8 cellular contexts compared by ENCODE assay signal in genomic region chr13:71867101-71867814, GRCh38. TPM values are rescaled to one million over a fixed set of nuclear protein-coding genes. Genes with fewer than 3 reads are reported as not detected.
A peak's percentile ranks its signal among the peaks of the same experiment; 100 is the strongest.
DNase-seq lines count a peak whose midpoint lies in the region; ATAC-seq and TF ChIP-seq lines count a peak whose summit lies in the region.

DACH1 (minus strand) TSS chr13:71867204.

- TF ChIP-seq CTCF in liver (IDR thresholded peaks at IDR 0.05; ENCODE audit: low read depth, low read length, missing input control): no peak

- no peak within 1 kb of the TSS for H3K27ac Mint-ChIP-seq in stimulated activated naive CD8-positive, alpha-beta T cell treated with anti-CD3 and anti-CD28 coated beads, Interleukin-15, Interleukin-2, amounts not matched to agents 100 ng/mL and 50 ng/mL, for 24 hours

- H3K9me3 ChIP-seq in BLaER1 (peaks cover 12% of the 10 kb centered on the region), liver (ENCODE audit: control insufficient read depth in 4 of 4, low read length in 3 of 4) (no peaks in the 10 kb centered on the region)

- peaks cover 67% of the 10 kb centered on the region for H3K27me3 Mint-ChIP-seq in stimulated activated naive CD8-positive, alpha-beta T cell treated with anti-CD3 and anti-CD28 coated beads, Interleukin-15, Interleukin-2, amounts not matched to agents 100 ng/mL and 50 ng/mL, for 24 hours

- H4K20me1 ChIP-seq in BLaER1: peaks cover 22% of the 10 kb centered on the region

- DNase-seq in Kasumi-1 (lab: John Stamatoyannopoulos, UW): peak; percentile 76 to 81
- peak; percentile 51 for DNase-seq in SK-MEL-5 (ENCODE audit: low read depth, low spot score)
- peak; percentile 76 for DNase-seq in ecto neural progenitor cell (ENCODE audit: low spot score)

- H3K4me1 ChIP-seq in BLaER1 (peaks cover 12% of the 10 kb centered on the region), liver (ENCODE audit: control insufficient read depth in 4 of 4, insufficient read depth in 4 of 4, low read length in 3 of 4) (peaks cover 13 to 35% (median 27%) of the 10 kb centered on the region in 4 donors)

- H3K4me3 Mint-ChIP-seq in stimulated activated naive CD8-positive, alpha-beta T cell treated with anti-CD3 and anti-CD28 coated beads, Interleukin-15, Interleukin-2, amounts not matched to agents 100 ng/mL and 50 ng/mL, for 24 hours: peak within 1 kb of the TSS; percentile 79

- H3K36me3 ChIP-seq in BLaER1 (no peaks in the 10 kb centered on the region), liver (ENCODE audit: control insufficient read depth in 4 of 4, insufficient read depth in 3 of 4, low read depth in 1 of 4, low read length in 3 of 4) (no peaks in the 10 kb centered on the region)

- ATAC-seq in GM19395 (IDR thresholded peaks at IDR 0.05; ENCODE audit: unreplicated experiment) (peak; percentile 64), HG03280 (IDR thresholded peaks at IDR 0.05; ENCODE audit: unreplicated experiment) (no peak)

- no peaks in the 10 kb centered on the region for H3K36me3 Mint-ChIP-seq in stimulated activated naive CD8-positive, alpha-beta T cell treated with anti-CD3 and anti-CD28 coated beads, Interleukin-15, Interleukin-2, amounts not matched to agents 100 ng/mL and 50 ng/mL, for 24 hours (ENCODE audit: low read depth)

- no peaks in the 10 kb centered on the region for H3K9me3 Mint-ChIP-seq in stimulated activated naive CD8-positive, alpha-beta T cell treated with anti-CD3 and anti-CD28 coated beads, Interleukin-15, Interleukin-2, amounts not matched to agents 100 ng/mL and 50 ng/mL, for 24 hours

- H3K27me3 ChIP-seq in BLaER1 (peaks cover 80% of the 10 kb centered on the region), liver (ENCODE audit: control insufficient read depth in 4 of 4, insufficient read depth in 4 of 4, low read length in 3 of 4) (peaks cover 0 to 16% (median 3%) of the 10 kb centered on the region in 4 donors)

- H3K4me2 ChIP-seq in BLaER1: peak within 1 kb of the TSS; percentile 87

- H3K27ac ChIP-seq in BLaER1 (no peak within 1 kb of the TSS), liver (ENCODE audit: low read depth in 1 of 2, low read length in 2 of 2) (peak within 1 kb of the TSS; percentile 46 to 48)

- TF ChIP-seq RAD21 in liver (IDR thresholded peaks at IDR 0.05): peak in 1 of 2 donors; percentile 35

- 3% methylated on average over 31 of the region's 31 CpGs for WGBS in liver

- H3K4me3 ChIP-seq in BLaER1 (peak within 1 kb of the TSS; percentile 71), liver (ENCODE audit: low read depth in 1 of 3, low read length in 3 of 3) (peak within 1 kb of the TSS; percentile 49 to 67 (median 58))

- in situ Hi-C loops in SK-MEL-5 (cut with HindIII; ENCODE audit: low pct_unique_long_range_greater_than_20kb, low sequenced_read_pairs): no loop called here

- peak within 1 kb of the TSS; percentile 45; the same call in 1 of the 2 replicates for H3K9ac ChIP-seq in BLaER1
- no peak within 1 kb of the TSS for H3K9ac ChIP-seq in liver (ENCODE audit: low read depth in 1 of 2, low read length in 2 of 2)

- H3K4me1 Mint-ChIP-seq in stimulated activated naive CD8-positive, alpha-beta T cell treated with anti-CD3 and anti-CD28 coated beads, Interleukin-15, Interleukin-2, amounts not matched to agents 100 ng/mL and 50 ng/mL, for 24 hours (ENCODE audit: low read depth): peaks cover 20% of the 10 kb centered on the region

TF ChIP-seq in liver, 16 proteins besides CTCF, POLR2A, EP300 and RAD21:
- TF ChIP-seq ZBTB33 (IDR thresholded peaks at IDR 0.05): peak; percentile 43
- no peak for TF ChIP-seq MAX (IDR thresholded peaks at IDR 0.05)

RNA-seq across cellular contexts. Expression of gene DACH1, which starts in this region (rescaled TPM):
- total RNA-seq in SK-MEL-5 (2014; rRNA removed; shearing (Covaris generic)): 0.03 TPM in 1 of 2 replicates, not detected in the other
- polyA plus RNA-seq in SK-MEL-5 (2015; cell fraction: cytosol; rRNA removed): 0.04 TPM in 1 of 2 replicates, not detected in the other
- 0.14 TPM in 1 of 2 replicates, not detected in the other for polyA plus RNA-seq in SK-MEL-5 (2015; cell fraction: nucleus; rRNA removed)
- total RNA-seq in liver: 1 to 10 TPM in 1 of 2 donors, under 1 TPM in 1; 0.84 to 1.9 TPM
- under 1 TPM; 0.28 to 0.71 TPM for polyA plus RNA-seq in liver

Comparison
In these comparisons a context has a peak if more than half of its experiments do, and no peak if none do; other contexts are left out.
1. Peak in DNase-seq in SK-MEL-5; RNA of the gene not detected or under 1 TPM.